In the genomic region with DNA sequence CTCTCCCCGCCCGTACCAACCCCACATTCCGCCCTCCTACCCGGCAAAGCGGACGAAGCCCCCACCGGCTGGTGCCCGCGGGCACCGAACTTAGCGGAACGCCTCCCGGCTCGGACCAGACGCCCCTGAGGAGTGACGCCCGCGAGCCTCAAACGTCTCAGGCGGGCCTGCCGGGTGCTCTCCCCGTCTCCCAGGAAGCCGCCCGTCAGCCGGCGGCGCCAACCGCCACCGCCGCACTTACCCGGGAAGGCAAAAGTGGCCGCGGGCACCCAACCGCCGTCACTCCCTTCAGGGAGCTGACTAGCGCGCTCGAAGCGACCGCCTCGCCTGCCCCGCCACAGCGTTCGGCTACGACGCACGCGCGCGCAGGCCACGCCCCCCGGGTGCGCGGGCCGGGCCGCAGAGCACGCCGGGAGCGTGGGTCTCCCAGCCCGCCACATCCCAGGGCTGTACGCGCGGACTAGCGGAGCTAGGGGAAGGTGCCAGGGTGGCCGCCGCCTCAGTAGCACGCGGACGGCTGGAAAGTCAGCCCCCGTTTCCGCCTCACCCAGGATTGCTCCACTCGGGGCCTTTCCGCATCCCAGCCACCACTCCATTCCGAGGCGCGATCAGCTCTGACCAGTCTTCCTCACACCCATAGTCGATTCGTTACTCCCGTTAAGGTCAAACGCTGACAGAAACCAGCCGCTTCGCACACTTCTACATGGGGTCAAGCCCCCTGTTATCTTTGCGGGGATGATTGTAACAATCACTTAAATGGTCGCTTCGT, we compare ENCODE assay signal across 8 cellular contexts. TPM values are rescaled to one million over a fixed set of nuclear protein-coding genes. Genes with fewer than 3 reads are reported as not detected.
DNase-seq lines count a peak whose midpoint lies in the region; ATAC-seq and TF ChIP-seq lines count a peak whose summit lies in the region.

A gene (minus strand): TSS at position 346 of the 769 bp plus-strand sequence. CDS start 3,760 bp downstream, outside the sequence.

- TF ChIP-seq CTCF in ascending aorta (IDR thresholded peaks at IDR 0.05): peak in 1 of 3 experiments; percentile 10
- no peak for TF ChIP-seq CTCF in right atrium auricular region (IDR thresholded peaks at IDR 0.05)
- no peak for TF ChIP-seq CTCF in vagina (IDR thresholded peaks at IDR 0.05)

- peak within 1 kb of the TSS; percentile 82 to 87 for H3K27ac ChIP-seq in ascending aorta
- H3K27ac ChIP-seq in right atrium auricular region: peak within 1 kb of the TSS; percentile 88 to 91
- peak within 1 kb of the TSS; percentile 64 for H3K27ac ChIP-seq in rectal smooth muscle tissue (ENCODE audit: low read depth, low read length)
- H3K27ac ChIP-seq in vagina: peak within 1 kb of the TSS; percentile 75

- H3K4me1 ChIP-seq in ascending aorta (peaks cover 4 to 9% of the 10 kb centered on the region in 2 donors), right atrium auricular region (peaks cover 0 to 11% of the 10 kb centered on the region in 2 donors), rectal smooth muscle tissue (ENCODE audit: control insufficient read depth, insufficient read depth, low read length) (peaks cover 3% of the 10 kb centered on the region), vagina (peaks cover 16% of the 10 kb centered on the region)

- peak within 1 kb of the TSS; percentile 50 for H3K9ac ChIP-seq in rectal smooth muscle tissue (ENCODE audit: low read length)

- peak in 1 of 2 donors; percentile 76 for TF ChIP-seq POLR2A in vagina (IDR thresholded peaks at IDR 0.05)

- DNase-seq in NCI-H1436 treated with DMSO at 0.1 percent for 48 hours (lab: John Stamatoyannopoulos, UW) (peak; percentile 36), ascending aorta (ENCODE audit: low spot score in 2 of 2) (peak; percentile 38 to 91), right atrium auricular region (ENCODE audit: low spot score) (peak; percentile 78), vagina (ENCODE audit: extremely low spot score in 2 of 2) (no peak)

- H3K36me3 ChIP-seq in ascending aorta (no peaks in the 10 kb centered on the region), right atrium auricular region (no peaks in the 10 kb centered on the region), rectal smooth muscle tissue (ENCODE audit: control insufficient read depth, insufficient read depth, low read length) (no peaks in the 10 kb centered on the region), vagina (no peaks in the 10 kb centered on the region)

- H3K27me3 ChIP-seq in ascending aorta (no peaks in the 10 kb centered on the region), right atrium auricular region (no peaks in the 10 kb centered on the region), rectal smooth muscle tissue (ENCODE audit: control insufficient read depth, insufficient read depth, low read length) (no peaks in the 10 kb centered on the region), vagina (no peaks in the 10 kb centered on the region)

- H3K4me3 ChIP-seq in ascending aorta (peak within 1 kb of the TSS; percentile 68 to 84), right atrium auricular region (peak within 1 kb of the TSS; percentile 67 to 88), rectal smooth muscle tissue (ENCODE audit: low read length) (peak within 1 kb of the TSS; percentile 76), vagina (peak within 1 kb of the TSS; percentile 76 to 82)

- peak; percentile 71 for ATAC-seq in GM18499 (IDR thresholded peaks at IDR 0.05; ENCODE audit: insufficient read depth, unreplicated experiment)
- peak; percentile 92 for ATAC-seq in HG02840 (IDR thresholded peaks at IDR 0.05; ENCODE audit: low FRiP score, unreplicated experiment)

- intact Hi-C loops in T-helper 2 cell treated with Interferon-gamma antibody and Interleukin-4, amounts not matched to agents 100 ng/mL and 5 ng/mL, for 36 hours (cut with micrococcal nuclease): loop anchor here (1.0 to 2.0 kb wide), 4 partner anchors 27 to 379 kb away; a partner anchor contains a TSS
- intact Hi-C loops in ascending aorta (cut with DNase I) (loop anchor here (1.0 to 10.0 kb wide), 4 partner anchors 27 to 379 kb away; a partner anchor contains a TSS), vagina (cut with DNase I) (no loop called here)

- H3K9me3 ChIP-seq in ascending aorta: no peaks in the 10 kb centered on the region
- H3K9me3 ChIP-seq in right atrium auricular region: no peaks in the 10 kb centered on the region
- H3K9me3 ChIP-seq in vagina: no peaks in the 10 kb centered on the region

RNA-seq across cellular contexts. Expression of the gene that starts here (rescaled TPM):
- total RNA-seq in T-helper 2 cell treated with Interferon-gamma antibody and Interleukin-4, amounts not matched to agents 100 ng/mL and 5 ng/mL, for 36 hours: 47.2 and 51.2 TPM in 2 replicates
- 1.4 TPM for total RNA-seq in ascending aorta
- total RNA-seq in right atrium auricular region: 1 to 10 TPM; 8.4 to 8.9 TPM
- total RNA-seq in vagina: 10.1 TPM

Comparison
In these comparisons a context has a peak if more than half of its experiments do, and no peak if none do; other contexts are left out.
1. DNase-seq: peak in NCI-H1436 treated with DMSO at 0.1 percent for 48 hours (single experiment), ascending aorta (2 of 2) and right atrium auricular region (single experiment); none in vagina (0 of 2).
2. Peak in every context shown above with its lines, with median percentiles within 50 percentile points of each other: H3K27ac ChIP-seq and H3K4me3 ChIP-seq.